8 cellular contexts compared by ENCODE assay signal in genomic region chr2:113584311-113585067, GRCh38. TPM values are rescaled to one million over a fixed set of nuclear protein-coding genes. Genes with fewer than 3 reads are reported as not detected.
A peak's percentile ranks its signal among the peaks of the same experiment; 100 is the strongest.
DNase-seq lines count a peak whose midpoint lies in the region; ATAC-seq and TF ChIP-seq lines count a peak whose summit lies in the region.
"Not testable (repeated sequence)": the region's sequence is repeated elsewhere in the genome, so short reads cannot be mapped to it uniquely, and the experiment has no call there.

No MANE protein-coding gene starts in this region.

- CTCF ChIA-PET in T-cell (lab: Charles Lee): interaction anchor here (0.6 to 0.7 kb wide), 2 partner anchors 853 to 1703 kb away, joined by 3 read pairs; no protein-coding TSS in a partner anchor

- H3K4me1 Mint-ChIP-seq in T-cell (peaks cover 20 to 29% (median 29%) of the 10 kb centered on the region in 3 donors), endothelial cell (ENCODE audit: unreplicated experiment) (peaks cover 11% of the 10 kb centered on the region), immature natural killer cell (peaks cover 28 to 35% of the 10 kb centered on the region in 2 donors)
- H3K4me1 Mint-ChIP-seq in activated naive CD8-positive, alpha-beta T cell treated with anti-CD3 and anti-CD28 coated beads, Interleukin-2, amount 50 U/mL, for 24 hours: peaks cover 23% of the 10 kb centered on the region
- peaks cover 26% of the 10 kb centered on the region for H3K4me1 Mint-ChIP-seq in stimulated activated naive CD8-positive, alpha-beta T cell treated with anti-CD3 and anti-CD28 coated beads, Interleukin-15, Interleukin-2, amounts not matched to agents 100 ng/mL and 50 ng/mL, for 24 hours (ENCODE audit: low read depth)

- H3K4me2 ChIP-seq in BLaER1: peak overlapping the region; percentile 86

- H3K27ac ChIP-seq in BLaER1 (peak overlapping the region; percentile 90), HL-60 (replicated peaks) (0 out of 2 replicates have a peak overlapping the region, but pooled peaks have one; percentile 5)

- H3K27me3 ChIP-seq in BLaER1; HL-60 (ENCODE audit: insufficient read depth, poor library complexity, severe bottlenecking); neuron (ENCODE audit: insufficient read depth, low read length): not testable (repeated sequence)

- H3K4me1 ChIP-seq in BLaER1: not testable (repeated sequence)
- peaks cover 12% of the 10 kb centered on the region for H3K4me1 ChIP-seq in neuron (ENCODE audit: insufficient read depth, low read length)

- ATAC-seq in T-cell (replicated peaks in 1 of 4); activated naive CD8-positive, alpha-beta T cell treated with anti-CD3 and anti-CD28 coated beads, Interleukin-2, amount 50 U/mL, for 24 hours: not testable (repeated sequence)

- H4K20me1 ChIP-seq in BLaER1: not testable (repeated sequence)

- H3K4me3 Mint-ChIP-seq in T-cell (peak overlapping the region; percentile 74 to 80 (median 76)), endothelial cell (ENCODE audit: unreplicated experiment) (peak overlapping the region; percentile 82), immature natural killer cell (peak overlapping the region; percentile 69 to 83 (median 79))
- peak overlapping the region; percentile 81 for H3K4me3 Mint-ChIP-seq in activated naive CD8-positive, alpha-beta T cell treated with anti-CD3 and anti-CD28 coated beads, Interleukin-2, amount 50 U/mL, for 24 hours
- peak overlapping the region; percentile 84 for H3K4me3 Mint-ChIP-seq in stimulated activated naive CD8-positive, alpha-beta T cell treated with anti-CD3 and anti-CD28 coated beads, Interleukin-15, Interleukin-2, amounts not matched to agents 100 ng/mL and 50 ng/mL, for 24 hours

- not testable (repeated sequence) for DNase-seq in HL-60 (ENCODE audit: low read depth in 1 of 2, low spot score in 1 of 2)
- DNase-seq in T-cell: peak in 1 of 34 experiments; percentile 34
- DNase-seq in activated naive CD8-positive, alpha-beta T cell treated with anti-CD3 and anti-CD28 coated beads, Interleukin-2, amount 50 U/mL, for 24 hours: peak; percentile 25
- peak; percentile 37 for DNase-seq in endothelial cell (ENCODE audit: low spot score)
- DNase-seq in immature natural killer cell: peak in 2 of 3 donors; percentile 23 to 27

- H3K27me3 Mint-ChIP-seq in T-cell; activated naive CD8-positive, alpha-beta T cell treated with anti-CD3 and anti-CD28 coated beads, Interleukin-2, amount 50 U/mL, for 24 hours; endothelial cell (ENCODE audit: unreplicated experiment); immature natural killer cell (ENCODE audit: low read depth in 3 of 3); stimulated activated naive CD8-positive, alpha-beta T cell treated with anti-CD3 and anti-CD28 coated beads, Interleukin-15, Interleukin-2, amounts not matched to agents 100 ng/mL and 50 ng/mL, for 24 hours: not testable (repeated sequence)

- not testable (repeated sequence) for TF ChIP-seq CTCF in HL-60 (IDR thresholded peaks at IDR 0.05; ENCODE audit: insufficient read depth, low read length); endothelial cell (IDR thresholded peaks at IDR 0.05; ENCODE audit: unreplicated experiment)

- not testable (repeated sequence) for H3K9me3 Mint-ChIP-seq in T-cell; activated naive CD8-positive, alpha-beta T cell treated with anti-CD3 and anti-CD28 coated beads, Interleukin-2, amount 50 U/mL, for 24 hours; endothelial cell (ENCODE audit: unreplicated experiment); immature natural killer cell; stimulated activated naive CD8-positive, alpha-beta T cell treated with anti-CD3 and anti-CD28 coated beads, Interleukin-15, Interleukin-2, amounts not matched to agents 100 ng/mL and 50 ng/mL, for 24 hours

- H3K36me3 Mint-ChIP-seq in T-cell; activated naive CD8-positive, alpha-beta T cell treated with anti-CD3 and anti-CD28 coated beads, Interleukin-2, amount 50 U/mL, for 24 hours (ENCODE audit: low read depth); endothelial cell (ENCODE audit: low read depth, unreplicated experiment); immature natural killer cell; stimulated activated naive CD8-positive, alpha-beta T cell treated with anti-CD3 and anti-CD28 coated beads, Interleukin-15, Interleukin-2, amounts not matched to agents 100 ng/mL and 50 ng/mL, for 24 hours (ENCODE audit: low read depth): not testable (repeated sequence)

- peak overlapping the region; percentile 87 for H3K9ac ChIP-seq in BLaER1

- H3K36me3 ChIP-seq in BLaER1; neuron (ENCODE audit: insufficient read depth, low read length): not testable (repeated sequence)

- H3K4me3 ChIP-seq in BLaER1 (peak overlapping the region; percentile 76), HL-60 (replicated peaks; ENCODE audit: insufficient read depth, low read length) (peak overlapping the region; percentile 45), neuron (ENCODE audit: low read length) (peak overlapping the region; percentile 70)

- H3K27ac Mint-ChIP-seq in T-cell (peak overlapping the region; percentile 34 to 71), endothelial cell (ENCODE audit: unreplicated experiment) (peak overlapping the region; percentile 74), immature natural killer cell (peak overlapping the region; percentile 43 to 84 (median 72))
- not testable (repeated sequence) for H3K27ac Mint-ChIP-seq in activated naive CD8-positive, alpha-beta T cell treated with anti-CD3 and anti-CD28 coated beads, Interleukin-2, amount 50 U/mL, for 24 hours
- peak overlapping the region; percentile 61 for H3K27ac Mint-ChIP-seq in stimulated activated naive CD8-positive, alpha-beta T cell treated with anti-CD3 and anti-CD28 coated beads, Interleukin-15, Interleukin-2, amounts not matched to agents 100 ng/mL and 50 ng/mL, for 24 hours

- POLR2A ChIA-PET in T-cell (lab: Charles Lee): not testable (repeated sequence)

- not testable (repeated sequence) for H3K9me3 ChIP-seq in BLaER1; neuron (ENCODE audit: low read length)

- H2AFZ ChIP-seq in neuron (ENCODE audit: low read depth, low read length): not testable (repeated sequence)

RNA-seq across cellular contexts. Expression of gene RABL2A, which starts 42.6 kb away (rescaled TPM):
- total RNA-seq in T-cell: 10 to 100 TPM; 28.5 to 52.0 (median 41.1) TPM
- total RNA-seq in endothelial cell (ENCODE audit: unreplicated experiment): 17.4 TPM
- 10 to 100 TPM in 1 of 3 donors, 1 to 10 TPM in 2; 5.7 to 15.4 (median 9.0) TPM for polyA plus RNA-seq in immature natural killer cell
